ENCODE assay signal across 23 cellular contexts in genomic region chr1:162142968-162143367, GRCh38.
"Had no signal": no experiment of that assay in that cellular context is flagged by ENCODE, and none has a peak within 500 bp of the region (broad histone marks: within the 10 kb centered on the region; RNA-seq: fewer than 3 reads in every experiment).

No MANE protein-coding gene starts in this region.

- H3K27ac ChIP-seq: esophagus squamous epithelium, heart right ventricle, lower lobe of right lung, parathyroid adenoma, stomach, thyroid gland had no signal

- H3K9me3 ChIP-seq: esophagus squamous epithelium, heart right ventricle, lower lobe of right lung, stomach, thyroid gland had no signal

- H3K9me3 Mint-ChIP-seq: effector memory CD8-positive, alpha-beta T cell; natural killer cell treated with Interleukin-12 subunit alpha and Interleukin-12 subunit beta and Interleukin-15 and Interleukin-18, amount 100 ng/mL, for 72 hours; stimulated activated effector memory CD8-positive, alpha-beta T cell treated with anti-CD3 and anti-CD28 coated beads, Interleukin-12 subunit alpha, Interleukin-12 subunit beta, amount 100 ng/mL, for 72 hours had no signal

- H3K36me3 ChIP-seq: esophagus squamous epithelium, heart right ventricle, lower lobe of right lung, stomach, thyroid gland had no signal

- H3K27me3 ChIP-seq: esophagus squamous epithelium, heart right ventricle, stomach, thyroid gland had no signal

- DNase-seq: cortex of kidney; effector memory CD8-positive, alpha-beta T cell; erythroblast; esophagus squamous epithelium; foreskin melanocyte; glutamatergic neuron; heart right ventricle; hippocampal formation; left ventricle myocardium superior; lower lobe of right lung; naive B cell; stimulated activated CD4-positive, alpha-beta T cell treated with anti-CD3 and anti-CD28 coated beads, Interleukin-2, amount 100 ng/mL, for 24 hours; stimulated activated CD4-positive, alpha-beta T cell treated with anti-CD3 and anti-CD28 coated beads, Interleukin-4, amount 100 ng/mL, for 24 hours; stimulated activated naive CD4-positive, alpha-beta T cell treated with Interleukin-2 at 50 U/mL for 16 hours; stomach; thyroid gland; trophoblast cell had no signal

- H2AFZ ChIP-seq: parathyroid adenoma had no signal

- H3K79me2 ChIP-seq: parathyroid adenoma had no signal

- H3K27me3 Mint-ChIP-seq: progenitor cell of endocrine pancreas had no signal

- H3K4me1 ChIP-seq: lower lobe of right lung, thyroid gland had no signal

- H3K4me3 ChIP-seq: esophagus squamous epithelium, heart right ventricle, lower lobe of right lung, stomach, thyroid gland had no signal

- H3K4me1 Mint-ChIP-seq: naive B cell; stimulated activated effector memory CD8-positive, alpha-beta T cell treated with anti-CD3 and anti-CD28 coated beads, Interleukin-12 subunit alpha, Interleukin-12 subunit beta, amount 100 ng/mL, for 72 hours had no signal

- H3K36me3 Mint-ChIP-seq: naive B cell; natural killer cell treated with Interleukin-12 subunit alpha and Interleukin-12 subunit beta and Interleukin-15 and Interleukin-18, amount 100 ng/mL, for 72 hours; stimulated activated effector memory CD8-positive, alpha-beta T cell treated with anti-CD3 and anti-CD28 coated beads, Interleukin-12 subunit alpha, Interleukin-12 subunit beta, amount 100 ng/mL, for 72 hours had no signal

- ATAC-seq: effector memory CD8-positive, alpha-beta T cell; heart right ventricle; left ventricle myocardium superior; lower lobe of right lung; natural killer cell treated with Interleukin-12 subunit alpha and Interleukin-12 subunit beta and Interleukin-15 and Interleukin-18, amount 100 ng/mL, for 72 hours; sciatic nerve; stimulated activated effector memory CD8-positive, alpha-beta T cell treated with anti-CD3 and anti-CD28 coated beads, Interleukin-12 subunit alpha, Interleukin-12 subunit beta, amount 100 ng/mL, for 72 hours had no signal

- H3K4me3 Mint-ChIP-seq: effector memory CD8-positive, alpha-beta T cell; natural killer cell treated with Interleukin-12 subunit alpha and Interleukin-12 subunit beta and Interleukin-15 and Interleukin-18, amount 100 ng/mL, for 72 hours; neural crest cell; stimulated activated effector memory CD8-positive, alpha-beta T cell treated with anti-CD3 and anti-CD28 coated beads, Interleukin-12 subunit alpha, Interleukin-12 subunit beta, amount 100 ng/mL, for 72 hours had no signal

- H3K27ac Mint-ChIP-seq: effector memory CD8-positive, alpha-beta T cell; naive B cell; natural killer cell treated with Interleukin-12 subunit alpha and Interleukin-12 subunit beta and Interleukin-15 and Interleukin-18, amount 100 ng/mL, for 72 hours; progenitor cell of endocrine pancreas; stimulated activated effector memory CD8-positive, alpha-beta T cell treated with anti-CD3 and anti-CD28 coated beads, Interleukin-12 subunit alpha, Interleukin-12 subunit beta, amount 100 ng/mL, for 72 hours had no signal

- H3K9ac ChIP-seq: parathyroid adenoma had no signal
